ENCODE assay signal across 8 cellular contexts in genomic region chr4:147683717-147684700, GRCh38. TPM values are rescaled to one million over a fixed set of nuclear protein-coding genes. Genes with fewer than 3 reads are reported as not detected.
DNase-seq lines count a peak whose midpoint lies in the region; ATAC-seq and TF ChIP-seq lines count a peak whose summit lies in the region.

TSS of gene PRMT9 (minus strand) at chr4:147684163. CDS start at chr4:147683987, 176 bp downstream.

- peak within 1 kb of the TSS; percentile 80 for H3K27ac ChIP-seq in KOPT-K1 (ENCODE audit: low read depth, low read length, poor library complexity, severe bottlenecking)

- ATAC-seq in GM21825 (IDR thresholded peaks at IDR 0.05; ENCODE audit: unreplicated experiment) = peak; percentile 100
- ATAC-seq in stimulated activated naive CD8-positive, alpha-beta T cell treated with anti-CD3 and anti-CD28 coated beads, Interleukin-15, Interleukin-2, amounts not matched to agents 100 U/mL and 50 U/mL, for 24 hours = peak; percentile 100

- peak within 1 kb of the TSS; percentile 95 for H3K4me3 ChIP-seq in fibroblast of the aortic adventitia (ENCODE audit: low read depth, low read length)

- no peaks in the 10 kb centered on the region for H3K9me3 ChIP-seq in KOPT-K1 (ENCODE audit: insufficient read depth, low read length, poor library complexity, severe bottlenecking)

- TF ChIP-seq CTCF in fibroblast of the aortic adventitia (IDR thresholded peaks at IDR 0.05; ENCODE audit: insufficient read depth, low read length) (no peak), nephron (IDR thresholded peaks at IDR 0.05; ENCODE audit: unreplicated experiment in 3 of 3) (no peak)

- DNase-seq in EL (peak; percentile 87), RPMI8226 (peak; percentile 89), fibroblast of the aortic adventitia (ENCODE audit: low read depth) (peak; percentile 94)
- DNase-seq in activated effector memory CD4-positive, alpha-beta T cell treated with Interleukin-2 at 50 U/mL for 16 hours = peak; percentile 82
- peak; percentile 92 for DNase-seq in stimulated activated naive CD8-positive, alpha-beta T cell treated with anti-CD3 and anti-CD28 coated beads, Interleukin-15, Interleukin-2, amounts not matched to agents 100 U/mL and 50 U/mL, for 24 hours

- peaks cover 26% of the 10 kb centered on the region for H3K4me1 Mint-ChIP-seq in nephron

- peak within 1 kb of the TSS; percentile 93 to 94 (median 93) for H3K27ac Mint-ChIP-seq in nephron

- peaks cover under 1% of the 10 kb centered on the region for H3K27me3 Mint-ChIP-seq in nephron (ENCODE audit: low read depth)

- peaks cover 8% of the 10 kb centered on the region for H3K36me3 Mint-ChIP-seq in nephron (ENCODE audit: low read depth)

- H3K36me3 ChIP-seq in KOPT-K1 (ENCODE audit: insufficient read depth, low read length) = peaks cover 8% of the 10 kb centered on the region; the same call in 1 of the 2 replicates

- H3K9me3 Mint-ChIP-seq in nephron = peaks cover 3% of the 10 kb centered on the region

- peak within 1 kb of the TSS; percentile 91 to 95 (median 94) for H3K4me3 Mint-ChIP-seq in nephron

RNA-seq across cellular contexts. Expression of gene PRMT9, which starts in this region (rescaled TPM):
- total RNA-seq in fibroblast of the aortic adventitia (ENCODE audit: low replicate concordance) = 10.4 and 16.6 TPM in 2 replicates

Comparison
In these comparisons a context has a peak if more than half of its experiments do, and no peak if none do; other contexts are left out.
1. Peak in every context shown above with its lines: DNase-seq, ATAC-seq, H3K4me3 ChIP-seq and H3K27ac ChIP-seq.